ENCODE assay signal across 1 cellular context in the genomic region with DNA sequence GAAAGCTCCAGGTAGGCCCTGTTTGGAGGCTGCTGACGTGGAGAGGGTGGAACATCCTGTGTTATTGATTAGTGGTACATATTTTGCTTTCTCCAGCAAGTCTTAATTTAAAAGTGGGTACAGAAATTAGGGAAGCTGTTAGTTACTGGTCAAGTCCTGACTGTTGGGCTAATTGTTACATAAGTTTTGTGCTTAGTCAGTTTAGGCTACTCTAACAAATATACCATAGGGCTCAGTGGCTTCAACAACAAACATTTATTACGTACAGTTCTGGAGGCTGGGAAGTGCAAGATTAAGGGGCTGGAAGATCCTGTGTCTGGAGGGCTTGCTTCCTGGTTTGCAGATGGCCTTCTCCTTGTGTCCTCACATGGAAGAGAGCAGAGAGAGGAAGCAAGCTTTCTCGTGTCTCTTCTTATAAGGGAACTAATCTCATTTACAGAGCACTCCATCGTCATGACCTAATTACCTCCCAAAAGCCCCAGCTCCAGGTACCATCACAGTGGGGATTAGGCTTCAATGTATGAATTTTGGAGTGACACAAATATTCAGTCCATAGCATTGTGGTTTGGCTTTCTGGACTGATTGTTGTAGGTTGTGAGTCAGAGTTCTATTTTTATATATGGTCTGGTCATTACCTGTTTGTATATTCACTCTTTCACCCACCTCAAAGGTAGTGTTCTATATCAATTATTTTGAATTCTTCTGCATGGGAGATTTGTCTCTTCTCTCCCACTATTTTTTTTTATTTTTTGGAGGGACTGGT.
TF ChIP-seq lines count a peak whose summit lies in the region.

No MANE protein-coding gene starts in this region.

TF ChIP-seq in H1, 55 proteins besides CTCF, POLR2A, EP300 and RAD21 (continued from another document):
- no peak for TF ChIP-seq CHD7 (IDR thresholded peaks at IDR 0.05; ENCODE audit: insufficient replicate concordance, low read length)
- no peak for TF ChIP-seq SRF (IDR thresholded peaks at IDR 0.05; ENCODE audit: low read depth, low read length)
- no peak for TF ChIP-seq KDM4A (IDR thresholded peaks at IDR 0.05; ENCODE audit: low read depth, low read length, severe bottlenecking)
- no peak for TF ChIP-seq RBBP5 (IDR thresholded peaks at IDR 0.05; ENCODE audit: borderline replicate concordance, low read depth, low read length)
- no peak for TF ChIP-seq RNF2 (IDR thresholded peaks at IDR 0.05; ENCODE audit: borderline replicate concordance, low read depth, low read length, missing control alignments, poor library complexity, severe bottlenecking)
- TF ChIP-seq CBX8 (IDR thresholded peaks at IDR 0.05; ENCODE audit: borderline replicate concordance, low read depth, low read length) = no peak
- TF ChIP-seq SP4 (IDR thresholded peaks at IDR 0.05; ENCODE audit: low read length) = no peak
- no peak for TF ChIP-seq BRCA1 (IDR thresholded peaks at IDR 0.05; ENCODE audit: low read depth, low read length)
- no peak for TF ChIP-seq CTBP2 (IDR thresholded peaks at IDR 0.05; ENCODE audit: borderline replicate concordance, insufficient read depth, insufficient read length, low read length)
- TF ChIP-seq SP2 (IDR thresholded peaks at IDR 0.05; ENCODE audit: low read length) = no peak
- no peak for TF ChIP-seq GABPA (IDR thresholded peaks at IDR 0.05; ENCODE audit: borderline replicate concordance, insufficient read depth, low read length)
